Comparison of ENCODE assay signal across 11 cellular contexts in the genomic region with DNA sequence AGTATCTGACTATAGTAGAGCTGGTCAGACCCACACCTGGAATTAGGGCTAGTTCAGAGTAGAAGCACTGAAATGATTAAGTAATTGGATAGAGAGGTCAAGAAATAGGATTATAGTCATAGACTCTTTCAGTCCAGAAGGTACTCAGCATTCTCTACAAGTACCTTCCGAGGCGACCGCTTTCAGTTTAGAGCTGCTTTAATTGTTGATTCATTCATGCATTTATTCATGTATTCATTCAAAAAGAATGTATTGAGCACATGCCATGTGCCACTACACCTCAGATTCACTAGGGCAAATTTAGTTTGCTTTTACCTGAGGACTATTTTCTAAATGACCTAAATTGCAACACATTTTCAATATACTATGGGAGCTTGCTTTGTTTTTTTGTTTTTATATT. TPM values are rescaled to one million over a fixed set of nuclear protein-coding genes. Genes with fewer than 3 reads are reported as not detected.
A peak's percentile ranks its signal among the peaks of the same experiment; 100 is the strongest.
DNase-seq lines count a peak whose midpoint lies in the region; ATAC-seq, FAIRE-seq and TF ChIP-seq lines count a peak whose summit lies in the region.
"Had no signal": no experiment of that assay in that cellular context is flagged by ENCODE, and none has a peak within 500 bp of the region (broad histone marks: within the 10 kb centered on the region; RNA-seq: fewer than 3 reads in every experiment).

No MANE protein-coding gene starts in this region.

- 51% methylated on average over 3 of the region's 3 CpGs for WGBS in GM12878 (ENCODE audit: insufficient coverage, insufficient replicate concordance, low lambda C conversion rate, missing lambda C conversion rate)

- RAD21 ChIA-PET in GM12878 (lab: Charles Lee; ENCODE audit: unreplicated experiment) = interaction anchor here (1.9 kb wide), 1 partner anchor 52 kb away, joined by 5 read pairs; no protein-coding TSS in a partner anchor

- H3K4me3 ChIP-seq in GM12878 (no peak overlapping the region), subcutaneous abdominal adipose tissue (ENCODE audit: low read depth in 1 of 5, low read length in 5 of 5) (no peak overlapping the region)
- H3K4me3 ChIP-seq: neural progenitor cell had no signal

- intact Hi-C loops in GM12878 (cut with micrococcal nuclease; ENCODE audit: unreplicated experiment) = no loop called here

- peaks cover 9% of the 10 kb centered on the region for H3K4me1 ChIP-seq in GM12878 (ENCODE audit: control insufficient read depth, insufficient read depth, low read length)
- H3K4me1 ChIP-seq in subcutaneous abdominal adipose tissue (ENCODE audit: control insufficient read depth in 5 of 5, insufficient read depth in 5 of 5, low read length in 5 of 5) = peaks cover 3 to 50% (median 29%) of the 10 kb centered on the region in 5 donors

- TF ChIP-seq CTCF in GM12878 (IDR thresholded peaks at IDR 0.05 in 2 of 3, conservative IDR thresholded peaks at IDR 0.05 in 1 of 3; ENCODE audit: control insufficient read depth in 2 of 3, extremely low read depth in 1 of 3, insufficient read depth in 1 of 3, low read depth in 3 of 3, low read length in 3 of 3) (no peak), GM13977 (IDR thresholded peaks at IDR 0.05; ENCODE audit: extremely low read depth, insufficient read depth, missing control alignments) (no peak)

- CTCF ChIA-PET in GM12878 (lab: Yijun Ruan, JAX) = interaction anchor here (0.9 kb wide), 1 partner anchor 51 kb away, joined by 4 read pairs; no protein-coding TSS in a partner anchor

- ATAC-seq in GM19452 (IDR thresholded peaks at IDR 0.05; ENCODE audit: unreplicated experiment) (peak; percentile 24), HG03354 (IDR thresholded peaks at IDR 0.05; ENCODE audit: poor library complexity, severe bottlenecking, unreplicated experiment) (peak; percentile 57), GM12878 (peak; percentile 19; the same call in 2 of the 3 replicates), HG02642 (IDR thresholded peaks at IDR 0.05; ENCODE audit: poor library complexity, unreplicated experiment) (no peak)

- H3K9ac ChIP-seq in GM12878 (ENCODE audit: control insufficient read depth, insufficient read depth, low read length) (no peak overlapping the region), subcutaneous abdominal adipose tissue (ENCODE audit: low read length in 5 of 5) (no peak overlapping the region)
- H3K9ac ChIP-seq: neural progenitor cell had no signal

- in situ Hi-C loops in GM12878 (cut with MboI) = no loop called here
- in situ Hi-C loops in GM13977 (cut with MboI; ENCODE audit: low pct_unique_long_range_greater_than_20kb, low sequenced_read_pairs, unreplicated experiment) = no loop called here

- BruUV-seq in GM12878 (replicated peaks; lab: Mats Ljungman, UMichigan) = no TSS peak

- no peaks in the 10 kb centered on the region for H3K79me2 ChIP-seq in GM12878 (ENCODE audit: control insufficient read depth, insufficient read depth, low read length)

- H3K27ac ChIP-seq in GM12878 (ENCODE audit: control insufficient read depth, insufficient read depth) = no peak overlapping the region
- peak overlapping the region; percentile 34 for H3K27ac ChIP-seq in subcutaneous abdominal adipose tissue (ENCODE audit: low read depth, low read length)
- H3K27ac ChIP-seq: HL-60, neural progenitor cell had no signal

- SMC1A ChIA-PET in GM12878 (lab: Charles Lee; ENCODE audit: uncharacterized antibody, unreplicated experiment) = interaction anchor here (1.0 kb wide), 1 partner anchor 52 kb away, joined by 3 read pairs; no protein-coding TSS in a partner anchor

- no peak for FAIRE-seq in GM12878 (lab: Jason Lieb, UNC)

- POLR2A ChIA-PET in GM12878 (lab: Charles Lee) = interaction anchor here (0.6 kb wide), 1 partner anchor 49 kb away, joined by 3 read pairs; a partner anchor contains a TSS

- no peak for TF ChIP-seq EP300 in GM12878 (IDR thresholded peaks at IDR 0.05; ENCODE audit: borderline replicate concordance in 1 of 2, control insufficient read depth in 1 of 2, low read depth in 2 of 2, low read length in 2 of 2)

- H3K9me3 ChIP-seq in GM12878 (replicated peaks; ENCODE audit: control insufficient read depth, insufficient read depth, low read length) (no peaks in the 10 kb centered on the region; the same call in 2 of the 3 replicates), subcutaneous abdominal adipose tissue (ENCODE audit: control insufficient read depth in 5 of 5, low read length in 5 of 5) (no peaks in the 10 kb centered on the region)

- peak overlapping the region; percentile 30 for H3K4me2 ChIP-seq in GM12878 (ENCODE audit: control insufficient read depth, insufficient read depth)
- H3K4me2 ChIP-seq: neural progenitor cell had no signal

- no peak for TF ChIP-seq POLR2A in GM12878 (IDR thresholded peaks at IDR 0.05; ENCODE audit: low read depth, low read length)

- no peak for DNase-seq in GM12878 (ENCODE audit: low read depth, low spot score)
- DNase-seq in NCI-H1436 (lab: John Stamatoyannopoulos, UW) = no peak
- no peak for DNase-seq in GM13977 (ENCODE audit: low spot score)
- DNase-seq: activated naive CD4-positive, alpha-beta T cell treated with anti-CD3 and anti-CD28 coated beads, Interleukin-2, amount 50 U/mL, for 16 hours; NCI-H1694 treated with DMSO at 0.1 percent for 48 hours had no signal

- no peak for TF ChIP-seq RAD21 in GM12878 (IDR thresholded peaks at IDR 0.05; ENCODE audit: insufficient read depth, low read depth, low read length)

- H2AFZ ChIP-seq in GM12878 (ENCODE audit: control insufficient read depth, low read depth, low read length) = no peak overlapping the region
- H2AFZ ChIP-seq: neural progenitor cell had no signal

- H3K36me3 ChIP-seq in GM12878 (ENCODE audit: control insufficient read depth in 2 of 2, insufficient read depth in 2 of 2, low read length in 1 of 2) (no peaks in the 10 kb centered on the region), subcutaneous abdominal adipose tissue (ENCODE audit: control insufficient read depth in 5 of 5, insufficient read depth in 5 of 5, low read length in 5 of 5) (peaks cover 0 to 8% (median 6%) of the 10 kb centered on the region in 5 donors)
- H3K36me3 ChIP-seq: neural progenitor cell had no signal

- H3K27me3 ChIP-seq in GM12878 (replicated peaks in 1 of 2; ENCODE audit: control insufficient read depth in 2 of 2, insufficient read depth in 2 of 2, low read length in 1 of 2) (no peaks in the 10 kb centered on the region), subcutaneous abdominal adipose tissue (ENCODE audit: control insufficient read depth in 5 of 5, insufficient read depth in 4 of 5, low read length in 5 of 5) (no peaks in the 10 kb centered on the region)
- H3K27me3 ChIP-seq: neural progenitor cell had no signal

- no peaks in the 10 kb centered on the region for H4K20me1 ChIP-seq in GM12878 (ENCODE audit: control insufficient read depth, insufficient read depth)

TF ChIP-seq in GM12878, 131 proteins besides CTCF, POLR2A, EP300 and RAD21:
- TF ChIP-seq SPI1 (IDR thresholded peaks at IDR 0.05; ENCODE audit: borderline replicate concordance, insufficient read depth, low read depth, low read length) = no peak
- peak; percentile 96 for TF ChIP-seq ZNF24 (IDR thresholded peaks at IDR 0.05)

RNA-seq across cellular contexts. Expression of a gene that starts 48.7 kb away (rescaled TPM):
- 29.3 and 44.0 TPM in 2 replicates for total RNA-seq in GM12878 (2013; cell fraction: nucleolus; rRNA removed)
- total RNA-seq in GM12878 (2014; rRNA removed) (7.2 and 7.4 TPM in 2 replicates), GM12878 (2014; rRNA removed; fragmentation: Illumina TruSeq; extraction: Trizol) (2.8 and 3.9 TPM in 2 replicates), GM12878 (2021) (6.5 and 7.0 TPM in 2 replicates)
- 1.0 TPM for polyA plus RNA-seq in GM12878 (2011; ENCODE audit: low read depth)
- polyA plus RNA-seq in GM12878 (2011; rRNA removed) (1.0 and 1.3 TPM in 2 replicates), GM12878 (2014; fragmentation: Illumina TruSeq; extraction: Trizol) (3.6 and 3.8 TPM in 2 replicates), GM12878 (2014; fragmentation: Nextera tagmentation; extraction: Ambion mirVana) (1 to 10 TPM; 2.1 to 2.4 TPM), GM12878 (2014; rRNA removed) (3.4 and 3.9 TPM in 2 replicates), GM12878 (2016; fragmentation: Nextera tagmentation; extraction: Ambion mirVana) (under 1 TPM; 0.42 to 0.63 TPM)
- 1.2 and 1.5 TPM in 2 replicates for polyA plus RNA-seq in GM12878 (2011; cell fraction: cytosol; rRNA removed)
- polyA plus RNA-seq in GM12878 (2011; cell fraction: nucleus; rRNA removed) = 1.0 and 2.2 TPM in 2 replicates
- polyA plus RNA-seq in GM12878 (2012) = 1.5 and 3.6 TPM in 2 replicates
- polyA minus RNA-seq in GM12878 (2011; rRNA and poly(A)+ RNA removed) = 3.4 and 8.1 TPM in 2 replicates
- polyA minus RNA-seq in GM12878 (2011; cell fraction: cytosol; rRNA and poly(A)+ RNA removed) = 3.7 and 4.2 TPM in 2 replicates
- polyA minus RNA-seq in GM12878 (2011; cell fraction: nucleus; rRNA and poly(A)+ RNA removed) = 5.0 and 9.1 TPM in 2 replicates
